In the genomic region with DNA sequence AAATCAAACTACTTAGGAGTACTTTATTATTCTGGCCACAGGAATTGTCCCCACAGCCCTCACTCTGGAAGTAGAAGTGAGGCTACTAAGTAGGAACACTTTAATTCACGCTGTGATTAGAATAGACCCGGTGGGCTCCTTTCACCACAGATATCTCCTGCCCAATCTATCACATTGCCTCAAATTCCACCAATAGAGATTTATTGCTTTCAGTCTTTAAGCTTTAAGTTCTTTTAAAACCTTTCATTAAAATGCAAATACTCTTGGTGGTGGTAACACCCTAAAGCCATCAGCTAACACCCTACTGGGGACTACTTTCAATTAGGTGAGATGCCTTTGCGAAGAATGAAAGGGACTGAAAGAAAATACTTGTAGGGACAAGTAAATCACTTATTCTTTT, we compare ENCODE assay signal across 32 cellular contexts.
DNase-seq lines count a peak whose midpoint lies in the region; ATAC-seq, FAIRE-seq and TF ChIP-seq lines count a peak whose summit lies in the region.
"Had no signal": no experiment of that assay in that cellular context is flagged by ENCODE, and none has a peak within 500 bp of the region (broad histone marks: within the 10 kb centered on the region; RNA-seq: fewer than 3 reads in every experiment).

No MANE protein-coding gene starts in this region.

- H3K4me1 ChIP-seq in HUES48 (ENCODE audit: control insufficient read depth, insufficient read depth, low read length) (peaks cover 30% of the 10 kb centered on the region), ectodermal cell (ENCODE audit: control insufficient read depth, insufficient read depth, low read length) (peaks cover 27% of the 10 kb centered on the region), iPS DF 6.9 (ENCODE audit: control insufficient read depth, insufficient read depth, low read length) (no peaks in the 10 kb centered on the region)
- H3K4me1 ChIP-seq: Caco-2, SJSA1 had no signal

- H3K27ac ChIP-seq in HUES48 (ENCODE audit: low read depth, low read length) (peak overlapping the region; percentile 69), ectodermal cell (ENCODE audit: insufficient read depth, low read depth, low read length, poor library complexity, severe bottlenecking) (peak overlapping the region; percentile 6), iPS DF 6.9 (ENCODE audit: low read length) (no peak overlapping the region)
- H3K27ac ChIP-seq: 22Rv1, C4-2B, HL-60, PC-9, SJSA1 had no signal

- FAIRE-seq in D721Med (lab: Jason Lieb, UNC) = peak; percentile 61
- FAIRE-seq: GM19239, HepG2 had no signal

- H3K27me3 ChIP-seq in HUES48 (ENCODE audit: control insufficient read depth, insufficient read depth, low read length) (peaks cover 65% of the 10 kb centered on the region), ectodermal cell (ENCODE audit: control insufficient read depth, insufficient read depth, low read length, poor library complexity, severe bottlenecking) (no peaks in the 10 kb centered on the region), iPS DF 6.9 (ENCODE audit: control insufficient read depth, insufficient read depth, low read length) (peaks cover 14% of the 10 kb centered on the region; the same call in 1 of the 2 replicates)
- H3K27me3 ChIP-seq: SJSA1 had no signal

- no peak overlapping the region for H3K27ac Mint-ChIP-seq in type B pancreatic cell
- H3K27ac Mint-ChIP-seq in glutamatergic neuron (ENCODE audit: unreplicated experiment) = no peak overlapping the region
- H3K27ac Mint-ChIP-seq: B cell; CD8-positive, alpha-beta T cell had no signal

- no peak for ATAC-seq in GM21360 (IDR thresholded peaks at IDR 0.05; ENCODE audit: unreplicated experiment)
- ATAC-seq: CD8-positive, alpha-beta T cell; HCT116; HepG2 had no signal

- WGBS in ectodermal cell, 2 experiments = 0 to 4% methylated on average over 3 of the region's 3 CpGs
- no CpG with 5 or more reads among the region's 3 CpGs for WGBS in iPS DF 6.9 (ENCODE audit: insufficient coverage, insufficient read length)

- H3K4me3 Mint-ChIP-seq in type B pancreatic cell (no peak overlapping the region), glutamatergic neuron (ENCODE audit: unreplicated experiment) (no peak overlapping the region)
- H3K4me3 Mint-ChIP-seq: B cell; CD8-positive, alpha-beta T cell had no signal

- no peaks in the 10 kb centered on the region for H3K36me3 ChIP-seq in HUES48 (ENCODE audit: control insufficient read depth, insufficient read depth, low read length)
- H3K36me3 ChIP-seq in ectodermal cell (ENCODE audit: control insufficient read depth, insufficient read depth, low read length) = no peaks in the 10 kb centered on the region
- H3K36me3 ChIP-seq in iPS DF 6.9 (ENCODE audit: control insufficient read depth, insufficient read depth, low read length) = no peaks in the 10 kb centered on the region
- H3K36me3 ChIP-seq: SJSA1 had no signal

- H3K4me3 ChIP-seq in HUES48 (ENCODE audit: low read depth, low read length) (0 out of 2 replicates have a peak overlapping the region, but pooled peaks have one; percentile 14), ectodermal cell (ENCODE audit: insufficient read depth, low read depth, low read length) (no peak overlapping the region), iPS DF 6.9 (ENCODE audit: low read length) (no peak overlapping the region)
- H3K4me3 ChIP-seq: PC-9, SJSA1 had no signal

- H3K27me3 Mint-ChIP-seq in type B pancreatic cell = no peaks in the 10 kb centered on the region
- peaks cover 2% of the 10 kb centered on the region for H3K27me3 Mint-ChIP-seq in glutamatergic neuron (ENCODE audit: unreplicated experiment)
- H3K27me3 Mint-ChIP-seq: B cell had no signal

- H3K9me3 Mint-ChIP-seq in type B pancreatic cell (no peaks in the 10 kb centered on the region), glutamatergic neuron (ENCODE audit: unreplicated experiment) (peaks cover 10% of the 10 kb centered on the region)
- H3K9me3 Mint-ChIP-seq: CD8-positive, alpha-beta T cell had no signal

- H3K36me3 Mint-ChIP-seq in type B pancreatic cell (peaks cover 3% of the 10 kb centered on the region), glutamatergic neuron (ENCODE audit: unreplicated experiment) (no peaks in the 10 kb centered on the region)
- H3K36me3 Mint-ChIP-seq: CD8-positive, alpha-beta T cell had no signal

- DNase-seq in D721Med (ENCODE audit: insufficient read length, low spot score) (no peak), iPS DF 6.9 (ENCODE audit: low read depth, low spot score) (peak; percentile 16), NCI-H774 (lab: John Stamatoyannopoulos, UW) (no peak), type B pancreatic cell (ENCODE audit: extremely low spot score, unreplicated experiment) (no peak), glutamatergic neuron (no peak)
- DNase-seq: Caco-2; CD8-positive, alpha-beta T cell; DMS 273 treated with DMSO at 0.1 percent for 48 hours; DMS79 treated with DMSO at 0.1 percent for 48 hours; Karpas-422; NCI-H1092; NCI-H1436; NCI-H187; NCI-H2081 treated with DMSO at 0.1 percent for 48 hours; NCI-H2171; NCI-H226; NCI-H510A; NCI-H69; PC-9; Right ventricle myocardium superior; RPMI8226 had no signal

- H3K4me1 Mint-ChIP-seq in type B pancreatic cell (ENCODE audit: unreplicated experiment) = peaks cover 16% of the 10 kb centered on the region
- H3K4me1 Mint-ChIP-seq in glutamatergic neuron (ENCODE audit: low read depth, unreplicated experiment) = peaks cover 30% of the 10 kb centered on the region
- H3K4me1 Mint-ChIP-seq: B cell had no signal

- H3K9me3 ChIP-seq in HUES48 (ENCODE audit: control insufficient read depth, insufficient read depth, low read length) (no peaks in the 10 kb centered on the region), ectodermal cell (ENCODE audit: control insufficient read depth, low read length) (no peaks in the 10 kb centered on the region), iPS DF 6.9 (ENCODE audit: control insufficient read depth, insufficient read depth, low read length) (no peaks in the 10 kb centered on the region)
- H3K9me3 ChIP-seq: Caco-2, SJSA1 had no signal

- no peak for TF ChIP-seq CTCF in D721Med (IDR thresholded peaks at IDR 0.05; ENCODE audit: insufficient read depth, missing control alignments)
- no peak for TF ChIP-seq CTCF in type B pancreatic cell (conservative IDR thresholded peaks at IDR 0.05)
- TF ChIP-seq CTCF in glutamatergic neuron (IDR thresholded peaks at IDR 0.05; ENCODE audit: partially characterized antibody, unreplicated experiment) = no peak

- no peak overlapping the region for H3K9ac ChIP-seq in HUES48 (ENCODE audit: low read depth, low read length)
